Comparison of ENCODE assay signal across 8 cellular contexts in genomic region chr4:12852338-12853307, GRCh38.
A peak's percentile ranks its signal among the peaks of the same experiment; 100 is the strongest.
DNase-seq lines count a peak whose midpoint lies in the region; ATAC-seq and TF ChIP-seq lines count a peak whose summit lies in the region.

No MANE protein-coding gene starts in this region.

- ATAC-seq in HG03457 (IDR thresholded peaks at IDR 0.05; ENCODE audit: unreplicated experiment) (peak; percentile 57), left lung (peak; percentile 82), GM19397 (IDR thresholded peaks at IDR 0.05; ENCODE audit: unreplicated experiment) (no peak)

- H3K4me3 ChIP-seq in colonic mucosa (no peak overlapping the region), left lung (no peak overlapping the region)

- H3K9me3 ChIP-seq in colonic mucosa (no peaks in the 10 kb centered on the region), left lung (no peaks in the 10 kb centered on the region)

- no peaks in the 10 kb centered on the region for H3K27me3 ChIP-seq in colonic mucosa
- H3K27me3 ChIP-seq in left lung, result peaks cover 0 to 11% of the 10 kb centered on the region in 2 donors

- TF ChIP-seq CTCF in colonic mucosa (IDR thresholded peaks at IDR 0.05) (peak; percentile 35), left lung (IDR thresholded peaks at IDR 0.05) (peak; percentile 21 to 29)

- peak; percentile 22 for DNase-seq in GF-D8 (lab: John Stamatoyannopoulos, UW)
- peak; percentile 76 for DNase-seq in NCI-H748 treated with DMSO at 0.1 percent for 48 hours (lab: John Stamatoyannopoulos, UW)
- DNase-seq in colonic mucosa, result peak; percentile 17
- DNase-seq in left lung, result no peak
- DNase-seq in activated naive CD4-positive, alpha-beta T cell treated with anti-CD3 and anti-CD28 coated beads, Interleukin-2, amount 50 U/mL, for 16 hours, result no peak
- no peak for DNase-seq in activated CD4-positive, CD25-positive, alpha-beta regulatory T cell treated with anti-CD3 and anti-CD28 coated beads, Interleukin-2, amount 50 U/mL, for 72 hours

- no peak overlapping the region for H3K9ac ChIP-seq in colonic mucosa (ENCODE audit: low read depth in 2 of 2, low read length in 2 of 2)

- H3K36me3 ChIP-seq in colonic mucosa (no peaks in the 10 kb centered on the region), left lung (no peaks in the 10 kb centered on the region)

- H3K4me1 ChIP-seq in colonic mucosa, result no peaks in the 10 kb centered on the region
- no peaks in the 10 kb centered on the region for H3K4me1 ChIP-seq in left lung

- no peak overlapping the region for H3K27ac ChIP-seq in colonic mucosa
- H3K27ac ChIP-seq in left lung, result no peak overlapping the region

- intact Hi-C loops in colonic mucosa (cut with DNase I), result loop anchor here (1.0 kb wide), 1 partner anchor 697 kb away; no protein-coding TSS in a partner anchor
- intact Hi-C loops in left lung (cut with DNase I), result loop anchor here in 1 of 2 donors (5.0 kb wide), 1 partner anchor 690 kb away; the partner anchor contains the start of gene NKX3-2

Comparison
In these comparisons a context has a peak if more than half of its experiments do, and no peak if none do; other contexts are left out.
1. DNase-seq: peak in GF-D8 (single experiment), NCI-H748 treated with DMSO at 0.1 percent for 48 hours (single experiment) and colonic mucosa (single experiment); none in left lung (0 of 2), activated naive CD4-positive, alpha-beta T cell treated with anti-CD3 and anti-CD28 coated beads, Interleukin-2, amount 50 U/mL, for 16 hours (single experiment) and activated CD4-positive, CD25-positive, alpha-beta regulatory T cell treated with anti-CD3 and anti-CD28 coated beads, Interleukin-2, amount 50 U/mL, for 72 hours (single experiment).